Comparison of ENCODE assay signal across 8 cellular contexts in genomic region chr1:116373451-116374339, GRCh38. TPM values are rescaled to one million over a fixed set of nuclear protein-coding genes. Genes with fewer than 3 reads are reported as not detected.
DNase-seq lines count a peak whose midpoint lies in the region; ATAC-seq and TF ChIP-seq lines count a peak whose summit lies in the region.

No MANE protein-coding gene starts in this region.

- no peak overlapping the region for H4K8ac ChIP-seq in neuronal stem cell (ENCODE audit: low read depth, low read length)

- CTCF ChIA-PET in Panc1 (lab: Charles Lee), result interaction anchor here (0.7 kb wide), 1 partner anchor 686 kb away, joined by 7 read pairs; the partner anchor contains the start of gene TTF2

- peak overlapping the region; percentile 93 for H2BK120ac ChIP-seq in neuronal stem cell (ENCODE audit: low read depth, low read length)

- WGBS in neuronal stem cell (ENCODE audit: extremely low coverage in 2 of 2, insufficient read length in 2 of 2, insufficient replicate concordance in 1 of 2), 2 donors, result no CpG with 5 or more reads among the region's 82 CpGs

- no peaks in the 10 kb centered on the region for H3K27me3 Mint-ChIP-seq in type B pancreatic cell

- H3K4ac ChIP-seq in neuronal stem cell (ENCODE audit: low read length), result no peak overlapping the region

- no peaks in the 10 kb centered on the region for H3K9me3 ChIP-seq in Panc1 (ENCODE audit: control insufficient read depth, insufficient read depth, low read depth, low read length)
- H3K9me3 ChIP-seq in neuronal stem cell (replicated peaks in 1 of 2; ENCODE audit: control insufficient read depth in 2 of 2, insufficient read depth in 1 of 2, low read depth in 1 of 2, low read length in 2 of 2), result no peaks in the 10 kb centered on the region

- intact Hi-C loops in Panc1 (cut with micrococcal nuclease; ENCODE audit: unreplicated experiment), result no loop called here

- peak overlapping the region; percentile 97 for H3K23ac ChIP-seq in neuronal stem cell (ENCODE audit: low read depth, low read length, poor library complexity)

- H3K4me2 ChIP-seq in neuronal stem cell (ENCODE audit: insufficient read depth, low read length, poor library complexity, severe bottlenecking), result peak overlapping the region; percentile 68

- H2AK5ac ChIP-seq in neuronal stem cell (ENCODE audit: low read depth, low read length), result peak overlapping the region; percentile 51

- peaks cover 45% of the 10 kb centered on the region for H3K4me1 Mint-ChIP-seq in type B pancreatic cell (ENCODE audit: unreplicated experiment)

- H3K4me1 ChIP-seq in Panc1 (ENCODE audit: control insufficient read depth, insufficient read depth, low read length), result peaks cover 34% of the 10 kb centered on the region
- peaks cover 16 to 27% of the 10 kb centered on the region in 2 donors for H3K4me1 ChIP-seq in neuronal stem cell (ENCODE audit: control insufficient read depth in 2 of 2, insufficient read depth in 1 of 2, low read depth in 1 of 2, low read length in 2 of 2)

- DNase-seq in DMS53 (lab: John Stamatoyannopoulos, UW) (peak; percentile 52), DMS53 treated with DMSO at 0.1 percent for 48 hours (lab: John Stamatoyannopoulos, UW; ENCODE audit: unreplicated experiment) (no peak), Panc1 (ENCODE audit: low read depth, low spot score) (no peak), germinal center (ENCODE audit: low spot score) (peak; percentile 46), neuronal stem cell (ENCODE audit: low spot score) (peak; percentile 71), type B pancreatic cell (ENCODE audit: extremely low spot score, unreplicated experiment) (peak; percentile 73)
- peak; percentile 35 for DNase-seq in activated gamma-delta T cell treated with anti-CD3 and anti-CD28 coated beads, Interleukin-2, amount 50 U/mL, for 16 hours (ENCODE audit: low read depth)

- H3K79me1 ChIP-seq in neuronal stem cell (ENCODE audit: low read depth, low read length), result no peaks in the 10 kb centered on the region

- H3K27me3 ChIP-seq in Panc1 (ENCODE audit: control insufficient read depth, insufficient read depth, low read length) (no peaks in the 10 kb centered on the region), neuronal stem cell (ENCODE audit: control insufficient read depth in 3 of 3, insufficient read depth in 3 of 3, low read depth in 1 of 3, low read length in 3 of 3) (peaks cover 0 to 8% (median 6%) of the 10 kb centered on the region in 3 experiments)

- H3K9me3 Mint-ChIP-seq in type B pancreatic cell, result no peaks in the 10 kb centered on the region

- peak overlapping the region; percentile 86 for H3K27ac ChIP-seq in Panc1 (ENCODE audit: low read length)
- H3K27ac ChIP-seq in neuronal stem cell (replicated peaks; ENCODE audit: low read length), result peak overlapping the region; percentile 88

- ATAC-seq in HG03139 (IDR thresholded peaks at IDR 0.05; ENCODE audit: unreplicated experiment) (peak; percentile 8), Panc1 (peak; percentile 61)

- H2BK15ac ChIP-seq in neuronal stem cell (ENCODE audit: low read length), result peak overlapping the region; percentile 91

- no peak overlapping the region for H2BK12ac ChIP-seq in neuronal stem cell (ENCODE audit: low read length)

- H3K4me3 Mint-ChIP-seq in type B pancreatic cell, result peak overlapping the region; percentile 97

- POLR2A ChIA-PET in Panc1 (lab: Charles Lee), result interaction anchor here (0.5 kb wide), 1 partner anchor 8 kb away, joined by 5 read pairs; no protein-coding TSS in a partner anchor

- BruUV-seq in Panc1 (replicated peaks; lab: Mats Ljungman, UMichigan), result no TSS peak

- no peak overlapping the region for H4K91ac ChIP-seq in neuronal stem cell (ENCODE audit: low read depth, low read length, poor library complexity)

- in situ Hi-C loops in Panc1 (cut with HindIII; ENCODE audit: low pct_unique_long_range_greater_than_20kb, low sequenced_read_pairs), result no loop called here

- peak overlapping the region; percentile 98 for H2AFZ ChIP-seq in neuronal stem cell (ENCODE audit: low read length)

- no peak overlapping the region for H2BK5ac ChIP-seq in neuronal stem cell (ENCODE audit: low read length)

- peak overlapping the region; percentile 100 for H3K27ac Mint-ChIP-seq in type B pancreatic cell

- H3K14ac ChIP-seq in neuronal stem cell (ENCODE audit: low read length), result no peak overlapping the region

- H3K9ac ChIP-seq in neuronal stem cell (ENCODE audit: low read depth, low read length, poor library complexity), result peak overlapping the region; percentile 88

- peak overlapping the region; percentile 66 to 69 for H3K4me3 ChIP-seq in Panc1 (ENCODE audit: low read depth in 2 of 2, low read length in 2 of 2)
- peak overlapping the region; percentile 59 to 91 for H3K4me3 ChIP-seq in neuronal stem cell (ENCODE audit: low read length in 2 of 2)

- peak overlapping the region; percentile 98 for H3K18ac ChIP-seq in neuronal stem cell (ENCODE audit: low read length)

- H3K36me3 Mint-ChIP-seq in type B pancreatic cell, result no peaks in the 10 kb centered on the region

- TF ChIP-seq CTCF in Panc1 (IDR thresholded peaks at IDR 0.05) (no peak), type B pancreatic cell (conservative IDR thresholded peaks at IDR 0.05) (no peak)

- H3K36me3 ChIP-seq in Panc1 (ENCODE audit: control insufficient read depth, insufficient read depth, low read length), result no peaks in the 10 kb centered on the region; the same call in 1 of the 2 replicates
- H3K36me3 ChIP-seq in neuronal stem cell (replicated peaks in 1 of 2; ENCODE audit: control insufficient read depth in 2 of 2, insufficient read depth in 2 of 2, low read length in 2 of 2), result no peaks in the 10 kb centered on the region

RNA-seq across cellular contexts. Expression of gene ATP1A1, which starts 0.7 kb away (rescaled TPM):
- total RNA-seq in Panc1 (2021; ENCODE audit: unreplicated experiment) (131 TPM), type B pancreatic cell (ENCODE audit: low replicate concordance) (374 and 695 TPM in 2 replicates)
- 103 TPM for polyA plus RNA-seq in Panc1 (2012; ENCODE audit: insufficient read length)
- polyA plus RNA-seq in neuronal stem cell (2013, experiment 1 of 2), result 90.7 TPM
- polyA plus RNA-seq in neuronal stem cell (2013, experiment 2 of 2), result 87.6 TPM

Comparison
In these comparisons a context has a peak if more than half of its experiments do, and no peak if none do; other contexts are left out.
1. DNase-seq: peak in DMS53 (single experiment), activated gamma-delta T cell treated with anti-CD3 and anti-CD28 coated beads, Interleukin-2, amount 50 U/mL, for 16 hours (single experiment), germinal center (single experiment), neuronal stem cell (single experiment) and type B pancreatic cell (single experiment); none in DMS53 treated with DMSO at 0.1 percent for 48 hours (single experiment) and Panc1 (single experiment).